In genomic region chr2:46964835-46965560, GRCh38 we compare ENCODE assay signal across 12 cellular contexts. TPM values are rescaled to one million over a fixed set of nuclear protein-coding genes. Genes with fewer than 3 reads are reported as not detected.
DNase-seq lines count a peak whose midpoint lies in the region; ATAC-seq, FAIRE-seq and TF ChIP-seq lines count a peak whose summit lies in the region.
"Had no signal": no experiment of that assay in that cellular context is flagged by ENCODE, and none has a peak within 500 bp of the region (broad histone marks: within the 10 kb centered on the region; RNA-seq: fewer than 3 reads in every experiment).

No MANE protein-coding gene starts in this region.

- peaks cover 99% of the 10 kb centered on the region for H3K36me3 ChIP-seq in BLaER1
- H3K36me3 ChIP-seq in MG63 = peaks cover 24% of the 10 kb centered on the region
- H3K36me3 ChIP-seq in H1 (ENCODE audit: control insufficient read depth in 2 of 4, insufficient read depth in 4 of 4, low read length in 3 of 4) = no peaks in the 10 kb centered on the region
- H3K36me3 ChIP-seq in prostate gland = no peaks in the 10 kb centered on the region
- H3K36me3 ChIP-seq in Peyer's patch = peaks cover 0 to 21% (median 0%) of the 10 kb centered on the region in 3 donors

- no peaks in the 10 kb centered on the region for H3K79me2 ChIP-seq in H1 (ENCODE audit: control insufficient read depth in 1 of 2, insufficient read depth in 2 of 2, low read length in 2 of 2)

- DNase-seq in MG63 (peak; percentile 46), H1 (ENCODE audit: low read depth in 1 of 2, low spot score in 2 of 2) (no peak), prostate gland (ENCODE audit: low spot score) (peak; percentile 72), 8988T (no peak), Peyer's patch (no peak)
- DNase-seq in T-helper 2 cell treated with Interferon-gamma antibody and Interleukin-4, amounts not matched to agents 5 μg/mL and 100 μg/mL, for 36 hours (ENCODE audit: low spot score) = no peak
- DNase-seq: activated T-cell treated with anti-CD3 and anti-CD28 coated beads, Interleukin-2, amount 50 U/mL, for 48 hours; COR-L47; hippocampal formation; NCI-H2081 had no signal

- H3K56ac ChIP-seq in H1 (replicated peaks; ENCODE audit: insufficient read length, low read depth, low read length) = no peak overlapping the region

- H3K4me3 ChIP-seq in BLaER1 (no peak overlapping the region), MG63 (no peak overlapping the region), H1 (ENCODE audit: extremely low read depth in 1 of 4, insufficient read depth in 2 of 4, low read depth in 3 of 4, low read length in 4 of 4) (no peak overlapping the region), prostate gland (no peak overlapping the region), Peyer's patch (no peak overlapping the region)

- no peak overlapping the region for H4K8ac ChIP-seq in H1 (ENCODE audit: extremely low read depth, insufficient read depth, low read length)

- no peak overlapping the region for H3K23ac ChIP-seq in H1 (ENCODE audit: insufficient read length)

- no peak overlapping the region for H2BK20ac ChIP-seq in H1 (ENCODE audit: low read length)

- no peak for TF ChIP-seq RAD21 in H1 (IDR thresholded peaks at IDR 0.05 in 1 of 2, conservative IDR thresholded peaks at IDR 0.05 in 1 of 2; ENCODE audit: low read depth in 2 of 2, low read length in 2 of 2)

- no peaks in the 10 kb centered on the region for H3K9me3 Mint-ChIP-seq in T-helper 2 cell treated with Interferon-gamma antibody and Interleukin-4, amounts not matched to agents 5 μg/mL and 100 μg/mL, for 36 hours

- WGBS in H1 (ENCODE audit: extremely low coverage in 1 of 2, insufficient coverage in 1 of 2, insufficient read length in 1 of 2, insufficient replicate concordance in 2 of 2, low coverage in 1 of 2, low lambda C conversion rate in 2 of 2, missing lambda C conversion rate in 1 of 2), 2 experiments = 82% methylated on average over 12 of the region's 12 CpGs; no CpG with 5 or more reads in 1 of the 2 experiments
- 66% methylated on average over 12 of the region's 12 CpGs for WGBS in prostate gland

- H3K4ac ChIP-seq in H1 (replicated peaks; ENCODE audit: insufficient read length, low read depth, low read length) = no peak overlapping the region

- no peaks in the 10 kb centered on the region for H3K27me3 ChIP-seq in BLaER1
- H3K27me3 ChIP-seq in MG63 = no peaks in the 10 kb centered on the region
- no peaks in the 10 kb centered on the region for H3K27me3 ChIP-seq in H1 (replicated peaks in 1 of 4; ENCODE audit: control insufficient read depth in 3 of 4, extremely low read depth in 1 of 4, insufficient read depth in 3 of 4, low read length in 3 of 4)
- H3K27me3 ChIP-seq in prostate gland (replicated peaks; ENCODE audit: insufficient read depth) = no peaks in the 10 kb centered on the region
- H3K27me3 ChIP-seq in Peyer's patch = no peaks in the 10 kb centered on the region

- H3K27me3 Mint-ChIP-seq in T-helper 2 cell treated with Interferon-gamma antibody and Interleukin-4, amounts not matched to agents 5 μg/mL and 100 μg/mL, for 36 hours (ENCODE audit: low read depth) = no peaks in the 10 kb centered on the region

- peaks cover 26% of the 10 kb centered on the region for H3K36me3 Mint-ChIP-seq in T-helper 2 cell treated with Interferon-gamma antibody and Interleukin-4, amounts not matched to agents 5 μg/mL and 100 μg/mL, for 36 hours (ENCODE audit: low read depth)

- POLR2A ChIA-PET in H1 (lab: Charles Lee; ENCODE audit: partially characterized antibody) = interaction anchor here (1.1 to 1.4 kb wide), 2 partner anchors 8 to 18 kb away, joined by 3 read pairs; no protein-coding TSS in a partner anchor

- CTCF ChIA-PET in H1 (lab: Charles Lee; ENCODE audit: partially characterized antibody) = interaction anchor here (0.6 to 2.5 kb wide), 4 partner anchors 14 to 795 kb away, joined by 3 to 8 read pairs (median 3); no protein-coding TSS in a partner anchor

- H4K20me1 ChIP-seq in BLaER1 (peaks cover 100% of the 10 kb centered on the region), H1 (replicated peaks in 1 of 2; ENCODE audit: control insufficient read depth in 1 of 2, insufficient read depth in 2 of 2, low read length in 2 of 2) (no peaks in the 10 kb centered on the region)

- no peaks in the 10 kb centered on the region for H3K23me2 ChIP-seq in H1 (ENCODE audit: low read depth, low read length)

- no peak overlapping the region for H3K27ac Mint-ChIP-seq in T-helper 2 cell treated with Interferon-gamma antibody and Interleukin-4, amounts not matched to agents 5 μg/mL and 100 μg/mL, for 36 hours

- H3K9me3 ChIP-seq in BLaER1 = no peaks in the 10 kb centered on the region
- no peaks in the 10 kb centered on the region for H3K9me3 ChIP-seq in MG63
- no peaks in the 10 kb centered on the region for H3K9me3 ChIP-seq in H1 (ENCODE audit: insufficient read depth in 2 of 2, low read depth in 1 of 2, low read length in 1 of 2)
- no peaks in the 10 kb centered on the region for H3K9me3 ChIP-seq in prostate gland
- no peaks in the 10 kb centered on the region for H3K9me3 ChIP-seq in Peyer's patch

- H3K4me2 ChIP-seq in BLaER1 (no peak overlapping the region), H1 (ENCODE audit: insufficient read depth in 1 of 2, low read depth in 2 of 2, low read length in 2 of 2) (no peak overlapping the region)

- no peak for TF ChIP-seq EP300 in H1 (IDR thresholded peaks at IDR 0.05; ENCODE audit: borderline replicate concordance in 1 of 2, low read depth in 2 of 2, low read length in 2 of 2)

- H2AFZ ChIP-seq in H1 (ENCODE audit: low read length) = no peak overlapping the region

- H2BK5ac ChIP-seq in H1 (ENCODE audit: low read depth, low read length) = no peak overlapping the region

- H2AK5ac ChIP-seq in H1 (ENCODE audit: low read depth, low read length) = no peak overlapping the region

- H3K79me1 ChIP-seq in H1 (ENCODE audit: low read depth, low read length) = no peaks in the 10 kb centered on the region

- peaks cover 72% of the 10 kb centered on the region for H3K4me1 ChIP-seq in BLaER1
- no peaks in the 10 kb centered on the region for H3K4me1 ChIP-seq in H1 (replicated peaks in 1 of 4; ENCODE audit: control insufficient read depth in 3 of 4, insufficient read depth in 4 of 4, low read length in 3 of 4)
- peaks cover 5% of the 10 kb centered on the region for H3K4me1 ChIP-seq in prostate gland (replicated peaks)
- H3K4me1 ChIP-seq in Peyer's patch = peaks cover 0 to 31% (median 8%) of the 10 kb centered on the region in 4 donors

- H3K14ac ChIP-seq in H1 (ENCODE audit: insufficient read length) = no peak overlapping the region

- 0 out of 2 replicates have a peak overlapping the region, but pooled peaks have one; percentile 50 for H2BK12ac ChIP-seq in H1 (ENCODE audit: low read depth, low read length)

- H3K27ac ChIP-seq in BLaER1 (0 out of 2 replicates have a peak overlapping the region, but pooled peaks have one; percentile 20), H1 (ENCODE audit: low read depth, low read length) (no peak overlapping the region), prostate gland (peak overlapping the region; percentile 16 to 49), Peyer's patch (no peak overlapping the region)

- H4K91ac ChIP-seq in H1 (replicated peaks; ENCODE audit: insufficient read length, low read length) = no peak overlapping the region

- ATAC-seq in GM19023 (IDR thresholded peaks at IDR 0.05; ENCODE audit: unreplicated experiment) = no peak

- TF ChIP-seq CTCF in H1 (IDR thresholded peaks at IDR 0.05; ENCODE audit: control extremely low read depth in 1 of 3, insufficient read depth in 1 of 3, low read depth in 1 of 3, low read length in 3 of 3) = no peak
- TF ChIP-seq CTCF in prostate gland (IDR thresholded peaks at IDR 0.05) = no peak
- TF ChIP-seq CTCF in Peyer's patch (IDR thresholded peaks at IDR 0.05) = no peak

- no peak overlapping the region for H2BK15ac ChIP-seq in H1 (ENCODE audit: low read length)

- H2BK120ac ChIP-seq in H1 (replicated peaks; ENCODE audit: low read depth, low read length) = no peak overlapping the region

- peaks cover 12% of the 10 kb centered on the region for H3K4me1 Mint-ChIP-seq in T-helper 2 cell treated with Interferon-gamma antibody and Interleukin-4, amounts not matched to agents 5 μg/mL and 100 μg/mL, for 36 hours (ENCODE audit: low read depth)

- H4K5ac ChIP-seq in H1 (ENCODE audit: insufficient read length, low read depth, low read length) = no peak overlapping the region

- no peak for FAIRE-seq in H1 (lab: Jason Lieb, UNC)

- no peak for TF ChIP-seq POLR2A in H1 (IDR thresholded peaks at IDR 0.05; ENCODE audit: control extremely low read depth in 1 of 2, low read depth in 2 of 2, low read length in 2 of 2)
- no peak for TF ChIP-seq POLR2A in prostate gland (IDR thresholded peaks at IDR 0.05)
- TF ChIP-seq POLR2A in Peyer's patch (IDR thresholded peaks at IDR 0.05) = no peak

- H3K4me3 Mint-ChIP-seq in T-helper 2 cell treated with Interferon-gamma antibody and Interleukin-4, amounts not matched to agents 5 μg/mL and 100 μg/mL, for 36 hours = no peak overlapping the region

- H3K9ac ChIP-seq in BLaER1 (no peak overlapping the region), H1 (replicated peaks in 1 of 4; ENCODE audit: extremely low read depth in 1 of 4, low read depth in 3 of 4, low read length in 3 of 4) (no peak overlapping the region)

- no peak overlapping the region for H3K18ac ChIP-seq in H1 (ENCODE audit: extremely low read depth, low read length)

- intact Hi-C loops in prostate gland (cut with DNase I) = no loop called here

RNA-seq across cellular contexts. Expression of gene TTC7A, which starts 24.0 kb away (rescaled TPM):
- total RNA-seq in MG63 (2014; rRNA removed; shearing (Covaris generic); ENCODE audit: low replicate concordance) = 10.4 and 15.1 TPM in 2 replicates
- 15.3 TPM in 2 replicates for total RNA-seq in H1 (2021; fragmentation: NEBNext Ultra II Directional; extraction: Animal tissue kit (Norgen Biotek cat#: 25700))
- 7.8 and 12.5 TPM in 2 replicates for polyA plus RNA-seq in H1 (2011; rRNA removed)
- polyA plus RNA-seq in H1 (2011; cell fraction: cytosol; rRNA removed) = 10.8 TPM
- polyA plus RNA-seq in H1 (2011; cell fraction: nucleus; rRNA removed) = 20.6 TPM
- 10.5 to 12.8 TPM (median 12.2 TPM) in 4 replicates for polyA plus RNA-seq in H1 (2012, experiment 1 of 2)
- polyA plus RNA-seq in H1 (2012, experiment 2 of 2) = 10.6 TPM
- 6.1 TPM for polyA plus RNA-seq in H1 (2013, experiment 1 of 2)
- polyA plus RNA-seq in H1 (2013, experiment 2 of 2) = 7.3 TPM
- 11.2 and 15.1 TPM in 2 replicates for polyA minus RNA-seq in H1 (2011; rRNA and poly(A)+ RNA removed)
- polyA minus RNA-seq in H1 (2011; cell fraction: cytosol; rRNA and poly(A)+ RNA removed) = 7.4 TPM
- 20.5 TPM for polyA minus RNA-seq in H1 (2011; cell fraction: nucleus; rRNA and poly(A)+ RNA removed)
- total RNA-seq in prostate gland = 10 to 100 TPM; 19.3 to 64.4 TPM
- 100 to 1,000 TPM in 3 of 4 donors, 10 to 100 TPM in 1; 98.3 to 162 (median 122) TPM for total RNA-seq in Peyer's patch

RNA-seq across cellular contexts. Expression of gene MCFD2, which starts 49.4 kb away (rescaled TPM):
- total RNA-seq in MG63 (2014; rRNA removed; shearing (Covaris generic); ENCODE audit: low replicate concordance) = 165 and 174 TPM in 2 replicates
- 74.2 and 76.2 TPM in 2 replicates for total RNA-seq in H1 (2021; fragmentation: NEBNext Ultra II Directional; extraction: Animal tissue kit (Norgen Biotek cat#: 25700))
- polyA plus RNA-seq in H1 (2011; rRNA removed) = 29.2 and 35.2 TPM in 2 replicates
- 45.2 TPM for polyA plus RNA-seq in H1 (2011; cell fraction: cytosol; rRNA removed)
- polyA plus RNA-seq in H1 (2011; cell fraction: nucleus; rRNA removed) = 32.5 TPM
- polyA plus RNA-seq in H1 (2012, experiment 1 of 2) = 34.8 to 54.7 TPM (median 42.9 TPM) in 4 replicates
- 12.4 TPM for polyA plus RNA-seq in H1 (2012, experiment 2 of 2)
- 62.6 TPM for polyA plus RNA-seq in H1 (2013, experiment 1 of 2)
- 82.9 TPM for polyA plus RNA-seq in H1 (2013, experiment 2 of 2)
- polyA minus RNA-seq in H1 (2011; rRNA and poly(A)+ RNA removed) = 58.1 and 81.8 TPM in 2 replicates
- 49.1 TPM for polyA minus RNA-seq in H1 (2011; cell fraction: cytosol; rRNA and poly(A)+ RNA removed)
- 43.8 TPM for polyA minus RNA-seq in H1 (2011; cell fraction: nucleus; rRNA and poly(A)+ RNA removed)
- total RNA-seq in prostate gland (10 to 100 TPM; 77.9 to 88.4 TPM), Peyer's patch (10 to 100 TPM; 21.5 to 60.4 (median 49.2) TPM)

Comparison
In these comparisons a context has a peak if more than half of its experiments do, and no peak if none do; other contexts are left out.
1. H3K27ac ChIP-seq: peak in BLaER1 (single experiment) and prostate gland (2 of 2); none in H1 (single experiment) and Peyer's patch (0 of 4).
2. DNase-seq: peak in MG63 (single experiment) and prostate gland (single experiment); none in H1 (0 of 2), 8988T (single experiment), Peyer's patch (0 of 3) and T-helper 2 cell treated with Interferon-gamma antibody and Interleukin-4, amounts not matched to agents 5 μg/mL and 100 μg/mL, for 36 hours (single experiment).